Comparison of ENCODE assay signal across 23 cellular contexts in the genomic region with DNA sequence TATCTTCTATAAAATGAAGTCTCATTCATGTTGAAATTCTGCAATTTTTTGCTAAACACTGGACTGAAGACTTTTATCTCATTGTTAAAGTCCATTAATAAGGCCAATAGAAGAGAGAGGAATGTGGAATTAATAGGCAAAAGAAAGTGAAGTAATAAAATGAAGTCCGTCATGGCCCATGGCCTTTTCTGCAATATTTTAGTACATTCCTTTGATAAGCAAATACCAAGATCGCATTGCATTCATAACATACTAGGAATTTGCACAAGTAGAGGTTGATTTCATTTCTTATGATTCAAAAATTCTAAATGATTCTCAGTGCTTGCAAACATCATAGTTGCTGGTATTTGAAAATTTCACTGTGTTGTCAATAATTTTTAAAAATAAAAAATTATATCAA.
"Had no signal": no experiment of that assay in that cellular context is flagged by ENCODE, and none has a peak within 500 bp of the region (broad histone marks: within the 10 kb centered on the region; RNA-seq: fewer than 3 reads in every experiment).

No MANE protein-coding gene starts in this region.

- H3K4me1 ChIP-seq: esophagus squamous epithelium, gastrocnemius medialis, vagina had no signal

- H3K4me3 ChIP-seq: esophagus squamous epithelium, gastrocnemius medialis, tibial nerve, vagina had no signal

- DNase-seq: activated CD4-positive, alpha-beta T cell treated with anti-CD3 and anti-CD28 coated beads for 48 hours; activated CD4-positive, CD25-positive, alpha-beta regulatory T cell; activated CD8-positive, alpha-beta T cell treated with anti-CD3 and anti-CD28 coated beads for 36 hours; activated naive CD4-positive, alpha-beta T cell treated with anti-CD3 and anti-CD28 coated beads for 36 hours; activated T-cell treated with anti-CD3 and anti-CD28 coated beads, Interleukin-2, amount 50 U/mL, for 24 hours; aorta; effector memory CD8-positive, alpha-beta T cell; esophagus squamous epithelium; gastrocnemius medialis; head of caudate nucleus; kidney; nucleus accumbens; posterior cingulate gyrus; retina; stimulated activated CD4-positive, alpha-beta T cell treated with anti-CD3 and anti-CD28 coated beads, Interleukin-12 subunit alpha, Interleukin-12 subunit beta, amount 100 ng/mL, for 4 hours; stimulated activated CD4-positive, alpha-beta T cell treated with anti-CD3 and anti-CD28 coated beads, Interleukin-1b, Interleukin-23, amount 100 ng/mL, for 48 hours; stimulated activated naive CD4-positive, alpha-beta T cell treated with Interleukin-2 at 50 U/mL for 16 hours; T-cell; T1000 had no signal

- H3K27me3 ChIP-seq: esophagus squamous epithelium, gastrocnemius medialis, tibial nerve, vagina had no signal

- H3K9me3 ChIP-seq: esophagus squamous epithelium, gastrocnemius medialis, tibial nerve, vagina had no signal

- H3K27ac ChIP-seq: esophagus squamous epithelium, gastrocnemius medialis, tibial nerve, vagina had no signal

- H3K36me3 ChIP-seq: esophagus squamous epithelium, gastrocnemius medialis, tibial nerve, vagina had no signal

- ATAC-seq: activated CD8-positive, alpha-beta T cell treated with anti-CD3 and anti-CD28 coated beads for 36 hours; effector memory CD8-positive, alpha-beta T cell; gastrocnemius medialis; left lobe of liver; natural killer cell treated with Interleukin-12 subunit alpha and Interleukin-12 subunit beta and Interleukin-15 and Interleukin-18, amount 100 ng/mL, for 72 hours; T-cell had no signal
